19 cellular contexts compared by ENCODE assay signal in the genomic region with DNA sequence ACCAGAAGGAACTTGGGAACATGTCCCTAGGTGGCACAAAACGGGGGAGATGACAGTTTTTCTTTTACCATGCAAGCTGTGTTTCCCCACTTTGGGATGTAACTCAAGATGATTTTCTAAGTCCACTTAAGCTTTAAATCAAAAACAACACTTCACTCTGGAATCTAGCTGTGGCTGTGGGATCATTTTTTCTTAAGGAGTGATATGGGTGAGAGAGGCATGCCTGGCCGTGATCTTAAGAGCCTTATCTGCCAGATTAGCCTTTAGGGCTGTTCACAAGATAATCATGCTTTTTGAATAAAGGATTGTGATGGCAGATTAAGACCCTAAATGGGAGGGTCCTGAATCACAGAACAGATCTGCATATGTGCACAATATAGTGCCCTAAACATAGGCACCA.
DNase-seq lines count a peak whose midpoint lies in the region; ATAC-seq, FAIRE-seq and TF ChIP-seq lines count a peak whose summit lies in the region.
"Had no signal": no experiment of that assay in that cellular context is flagged by ENCODE, and none has a peak within 500 bp of the region (broad histone marks: within the 10 kb centered on the region; RNA-seq: fewer than 3 reads in every experiment).

No MANE protein-coding gene starts in this region.

- no peak for TF ChIP-seq EP300 in tibial nerve (IDR thresholded peaks at IDR 0.05)

- no peak for TF ChIP-seq POLR2A in tibial nerve (IDR thresholded peaks at IDR 0.05)

- TF ChIP-seq CTCF in D721Med (IDR thresholded peaks at IDR 0.05; ENCODE audit: insufficient read depth, missing control alignments) = no peak
- no peak for TF ChIP-seq CTCF in fibroblast of the aortic adventitia (IDR thresholded peaks at IDR 0.05; ENCODE audit: insufficient read depth, low read length)
- TF ChIP-seq CTCF in progenitor cell of endocrine pancreas (IDR thresholded peaks at IDR 0.05; ENCODE audit: unreplicated experiment) = no peak
- no peak for TF ChIP-seq CTCF in glutamatergic neuron (IDR thresholded peaks at IDR 0.05; ENCODE audit: partially characterized antibody, unreplicated experiment)
- no peak for TF ChIP-seq CTCF in tibial nerve (IDR thresholded peaks at IDR 0.05)

- peak overlapping the region; percentile 22 for H3K27ac Mint-ChIP-seq in progenitor cell of endocrine pancreas
- H3K27ac Mint-ChIP-seq in glutamatergic neuron (ENCODE audit: unreplicated experiment) = no peak overlapping the region
- H3K27ac Mint-ChIP-seq: activated CD4-positive, alpha-beta T cell treated with anti-CD3 and anti-CD28 coated beads, Interleukin-2, amount 10 ng/mL, durations not matched to agents 7 days and 5 days; natural killer cell treated with Interleukin-12 subunit alpha and Interleukin-12 subunit beta and Interleukin-15 and Interleukin-18, amount 100 ng/mL, for 72 hours had no signal

- no peaks in the 10 kb centered on the region for H3K27me3 ChIP-seq in tibial nerve
- H3K27me3 ChIP-seq: adrenal gland, spleen had no signal

- no peaks in the 10 kb centered on the region for H3K9me3 ChIP-seq in tibial nerve
- H3K9me3 ChIP-seq: adrenal gland had no signal

- H3K4me3 ChIP-seq in fibroblast of the aortic adventitia (ENCODE audit: low read depth, low read length) (no peak overlapping the region), tibial nerve (no peak overlapping the region)
- H3K4me3 ChIP-seq: adrenal gland, heart left ventricle, spleen had no signal

- H3K36me3 ChIP-seq in tibial nerve = no peaks in the 10 kb centered on the region
- H3K36me3 ChIP-seq: adrenal gland, heart left ventricle, spleen had no signal

- H3K9me3 Mint-ChIP-seq in progenitor cell of endocrine pancreas (ENCODE audit: low read depth) = no peaks in the 10 kb centered on the region
- peaks cover 2% of the 10 kb centered on the region for H3K9me3 Mint-ChIP-seq in glutamatergic neuron (ENCODE audit: unreplicated experiment)
- H3K9me3 Mint-ChIP-seq: natural killer cell treated with Interleukin-12 subunit alpha and Interleukin-12 subunit beta and Interleukin-15 and Interleukin-18, amount 100 ng/mL, for 72 hours had no signal

- H3K36me3 Mint-ChIP-seq in progenitor cell of endocrine pancreas (ENCODE audit: insufficient read depth) (no peaks in the 10 kb centered on the region), glutamatergic neuron (ENCODE audit: unreplicated experiment) (no peaks in the 10 kb centered on the region)
- H3K36me3 Mint-ChIP-seq: natural killer cell treated with Interleukin-12 subunit alpha and Interleukin-12 subunit beta and Interleukin-15 and Interleukin-18, amount 100 ng/mL, for 72 hours had no signal

- no peak overlapping the region for H3K4me3 Mint-ChIP-seq in progenitor cell of endocrine pancreas (ENCODE audit: low read depth)
- no peak overlapping the region for H3K4me3 Mint-ChIP-seq in glutamatergic neuron (ENCODE audit: unreplicated experiment)
- H3K4me3 Mint-ChIP-seq: activated CD4-positive, alpha-beta T cell treated with anti-CD3 and anti-CD28 coated beads, Interleukin-2, amount 10 ng/mL, durations not matched to agents 7 days and 5 days; natural killer cell treated with Interleukin-12 subunit alpha and Interleukin-12 subunit beta and Interleukin-15 and Interleukin-18, amount 100 ng/mL, for 72 hours had no signal

- WGBS in tibial nerve, 2 donors = 63 to 74% methylated on average over 2 of the region's 2 CpGs

- H3K4me1 Mint-ChIP-seq in progenitor cell of endocrine pancreas (ENCODE audit: low read depth) (peaks cover 15% of the 10 kb centered on the region), glutamatergic neuron (ENCODE audit: low read depth, unreplicated experiment) (peaks cover 18% of the 10 kb centered on the region)
- H3K4me1 Mint-ChIP-seq: activated CD4-positive, alpha-beta T cell treated with anti-CD3 and anti-CD28 coated beads, Interleukin-2, amount 10 ng/mL, durations not matched to agents 7 days and 5 days had no signal

- H3K27me3 Mint-ChIP-seq in progenitor cell of endocrine pancreas (peaks cover 5% of the 10 kb centered on the region), glutamatergic neuron (ENCODE audit: unreplicated experiment) (no peaks in the 10 kb centered on the region)
- H3K27me3 Mint-ChIP-seq: activated CD4-positive, alpha-beta T cell treated with anti-CD3 and anti-CD28 coated beads, Interleukin-2, amount 10 ng/mL, durations not matched to agents 7 days and 5 days; natural killer cell treated with Interleukin-12 subunit alpha and Interleukin-12 subunit beta and Interleukin-15 and Interleukin-18, amount 100 ng/mL, for 72 hours had no signal

- no peak for DNase-seq in D721Med (ENCODE audit: insufficient read length, low spot score)
- DNase-seq in NCI-H82 treated with DMSO at 0.1 percent for 48 hours (lab: John Stamatoyannopoulos, UW; ENCODE audit: unreplicated experiment) = peak; percentile 96
- DNase-seq in fibroblast of the aortic adventitia (ENCODE audit: low read depth) = peak; percentile 29
- no peak for DNase-seq in progenitor cell of endocrine pancreas (ENCODE audit: low spot score, unreplicated experiment)
- no peak for DNase-seq in glutamatergic neuron
- DNase-seq in AG08395 (ENCODE audit: low spot score) = no peak
- DNase-seq in tibial nerve (ENCODE audit: low spot score in 2 of 2) = no peak
- DNase-seq: activated CD4-positive, alpha-beta T cell treated with anti-CD3 and anti-CD28 coated beads, Interleukin-2, amount 10 ng/mL, durations not matched to agents 7 days and 5 days; activated CD8-positive, alpha-beta memory T cell treated with anti-CD3 and anti-CD28 coated beads, Interleukin-2, amount 50 U/mL, for 4 hours; activated effector memory CD4-positive, alpha-beta T cell treated with Interleukin-2 at 50 U/mL for 16 hours; central memory CD4-positive, alpha-beta T cell; heart left ventricle; NCI-H1694 treated with DMSO at 0.1 percent for 48 hours; spleen; stimulated activated CD4-positive, alpha-beta T cell treated with anti-CD3 and anti-CD28 coated beads, Interleukin-4, amount 100 ng/mL, for 4 hours had no signal

- H3K27ac ChIP-seq in tibial nerve = no peak overlapping the region
- H3K27ac ChIP-seq: heart left ventricle had no signal

- peak; percentile 75 for FAIRE-seq in D721Med (lab: Jason Lieb, UNC)

- H3K4me1 ChIP-seq in tibial nerve = peaks cover 0 to 9% (median 0%) of the 10 kb centered on the region in 4 donors
- H3K4me1 ChIP-seq: heart left ventricle, spleen had no signal

- ATAC-seq in HG03457 (IDR thresholded peaks at IDR 0.05; ENCODE audit: unreplicated experiment) = no peak
- ATAC-seq: heart left ventricle; natural killer cell treated with Interleukin-12 subunit alpha and Interleukin-12 subunit beta and Interleukin-15 and Interleukin-18, amount 100 ng/mL, for 72 hours; Right ventricle myocardium inferior had no signal

Comparison
In these comparisons a context has a peak if more than half of its experiments do, and no peak if none do; other contexts are left out.
1. DNase-seq: peak in NCI-H82 treated with DMSO at 0.1 percent for 48 hours (single experiment) and fibroblast of the aortic adventitia (single experiment); none in D721Med (single experiment), progenitor cell of endocrine pancreas (single experiment), glutamatergic neuron (single experiment), AG08395 (single experiment) and tibial nerve (0 of 2).